In genomic region chr9:124513374-124513994, GRCh38 we compare ENCODE assay signal across 17 cellular contexts. TPM values are rescaled to one million over a fixed set of nuclear protein-coding genes. Genes with fewer than 3 reads are reported as not detected.
DNase-seq lines count a peak whose midpoint lies in the region; ATAC-seq and TF ChIP-seq lines count a peak whose summit lies in the region.
"Had no signal": no experiment of that assay in that cellular context is flagged by ENCODE, and none has a peak within 500 bp of the region (broad histone marks: within the 10 kb centered on the region; RNA-seq: fewer than 3 reads in every experiment).

No MANE protein-coding gene starts in this region.

- DNase-seq in AML-193 (lab: John Stamatoyannopoulos, UW) (peak; percentile 12 to 28), H7 (peak; percentile 65), RPMI8226 (peak; percentile 33), erythroblast (lab: John Stamatoyannopoulos, UW) (peak; percentile 52 to 70), Ammon's horn (ENCODE audit: low spot score) (no peak), SK-N-DZ (ENCODE audit: low spot score) (no peak)
- DNase-seq: activated CD4-positive, alpha-beta T cell treated with anti-CD3 and anti-CD28 coated beads, Interleukin-2, amount 50 U/mL, for 1 hour; effector CD4-positive, alpha-beta T cell; foreskin fibroblast; NK-92 treated with Interleukin-12 subunit alpha and Interleukin-12 subunit beta, amount 100 ng/mL, for 24 hours; T-helper 1 cell had no signal

- H3K27me3 ChIP-seq in H7 (ENCODE audit: control insufficient read depth, insufficient read depth, low read length): no peaks in the 10 kb centered on the region
- H3K27me3 ChIP-seq: tibial nerve had no signal

- H3K4me3 ChIP-seq in H7 (ENCODE audit: insufficient read depth, low read depth, low read length): no peak overlapping the region
- H3K4me3 ChIP-seq: tibial nerve had no signal

- no peaks in the 10 kb centered on the region for H3K36me3 ChIP-seq in H7 (replicated peaks; ENCODE audit: control insufficient read depth, insufficient read depth, low read length)
- H3K36me3 ChIP-seq: tibial nerve had no signal

- no peak for TF ChIP-seq POLR2A in erythroblast (IDR thresholded peaks at IDR 0.05; ENCODE audit: low read length)

- no peak for ATAC-seq in HG03108 (IDR thresholded peaks at IDR 0.05; ENCODE audit: unreplicated experiment)
- no peak for ATAC-seq in GM21717 (IDR thresholded peaks at IDR 0.05; ENCODE audit: unreplicated experiment)

RNA-seq across cellular contexts. Expression of gene NR5A1, which starts 6.3 kb away (rescaled TPM):
- 0.30 and 0.73 TPM in 2 replicates for total RNA-seq in H7 (2014; rRNA removed; shearing (Covaris generic))
- polyA plus RNA-seq in SK-N-DZ (2014; cell fraction: cytosol; rRNA removed): 1.4 and 2.7 TPM in 2 replicates
- polyA plus RNA-seq in SK-N-DZ (2014; cell fraction: nucleus; rRNA removed): 0.65 and 1.0 TPM in 2 replicates
- total RNA-seq: astrocyte, mononuclear cell, tibial nerve had no signal
- polyA plus RNA-seq: AG04450 had no signal

Comparison
In these comparisons a context has a peak if more than half of its experiments do, and no peak if none do; other contexts are left out.
1. DNase-seq: peak in AML-193 (2 of 2), H7 (single experiment), RPMI8226 (single experiment) and erythroblast (2 of 2); none in Ammon's horn (single experiment) and SK-N-DZ (single experiment).